Comparison of ENCODE assay signal across 9 cellular contexts in genomic region chr18:58373486-58373885, GRCh38.
"Had no signal": no experiment of that assay in that cellular context is flagged by ENCODE, and none has a peak within 500 bp of the region (broad histone marks: within the 10 kb centered on the region; RNA-seq: fewer than 3 reads in every experiment).

No MANE protein-coding gene starts in this region.

- ATAC-seq: activated CD4-positive, CD25-positive, alpha-beta regulatory T cell treated with anti-CD3 and anti-CD28 coated beads, Interleukin-2, amount 50 U/mL, for 24 hours; body of pancreas; effector memory CD8-positive, alpha-beta T cell; pancreas; stimulated activated naive CD8-positive, alpha-beta T cell treated with anti-CD3 and anti-CD28 coated beads, Interleukin-15, amount 100 ng/mL, for 72 hours had no signal

- H3K27ac ChIP-seq: body of pancreas, pancreas, testis had no signal

- DNase-seq: body of pancreas; effector memory CD8-positive, alpha-beta T cell; kidney; nephron progenitor cell; pancreas; stimulated activated CD4-positive, alpha-beta T cell treated with anti-CD3 and anti-CD28 coated beads, Interleukin-4, amount 100 ng/mL, for 24 hours; stimulated activated naive CD8-positive, alpha-beta T cell treated with anti-CD3 and anti-CD28 coated beads, Interleukin-15, amount 100 ng/mL, for 72 hours; testis had no signal

- H3K4me3 ChIP-seq: body of pancreas, pancreas, testis had no signal
